22 cellular contexts compared by ENCODE assay signal in genomic region chr20:12722096-12722495, GRCh38.
DNase-seq lines count a peak whose midpoint lies in the region; ATAC-seq, FAIRE-seq and TF ChIP-seq lines count a peak whose summit lies in the region.
"Had no signal": no experiment of that assay in that cellular context is flagged by ENCODE, and none has a peak within 500 bp of the region (broad histone marks: within the 10 kb centered on the region; RNA-seq: fewer than 3 reads in every experiment).

No MANE protein-coding gene starts in this region.

- no peaks in the 10 kb centered on the region for H3K9me3 ChIP-seq in mammary epithelial cell (replicated peaks; ENCODE audit: insufficient read depth, low read length)
- no peaks in the 10 kb centered on the region for H3K9me3 ChIP-seq in breast epithelium
- no peaks in the 10 kb centered on the region for H3K9me3 ChIP-seq in HepG2 (ENCODE audit: low read length)
- no peaks in the 10 kb centered on the region for H3K9me3 ChIP-seq in CD8-positive, alpha-beta memory T cell (ENCODE audit: low read length)
- H3K9me3 ChIP-seq: BLaER1, MG63, SJSA1 had no signal

- no peak for TF ChIP-seq CTCF in mammary epithelial cell (conservative IDR thresholded peaks at IDR 0.05 in 1 of 2, IDR thresholded peaks at IDR 0.05 in 1 of 2; ENCODE audit: extremely low read depth in 1 of 2, insufficient read depth in 1 of 2, low read depth in 1 of 2, low read length in 2 of 2)
- no peak for TF ChIP-seq CTCF in breast epithelium (IDR thresholded peaks at IDR 0.05)
- TF ChIP-seq CTCF in epithelial cell of proximal tubule (conservative IDR thresholded peaks at IDR 0.05; ENCODE audit: low read depth, low read length): no peak
- no peak for TF ChIP-seq CTCF in HepG2 (CRISPR knock-in tag; IDR thresholded peaks at IDR 0.05)

- FAIRE-seq in HepG2 (lab: Jason Lieb, UNC) (no peak), frontal cortex (lab: Jason Lieb, UNC) (no peak)

- no peaks in the 10 kb centered on the region for H3K36me3 Mint-ChIP-seq in CD8-positive, alpha-beta memory T cell
- H3K36me3 Mint-ChIP-seq: CD8-positive, alpha-beta T cell had no signal

- H3K9me3 Mint-ChIP-seq in CD8-positive, alpha-beta memory T cell: peaks cover 0 to 5% (median 3%) of the 10 kb centered on the region in 5 donors

- CTCF ChIA-PET in mammary epithelial cell (lab: Charles Lee; ENCODE audit: low non-redundant PET): no interaction called here
- CTCF ChIA-PET in HepG2 (lab: Yijun Ruan, JAX; ENCODE audit: low intra/inter-chr PET ratio, low total read pairs): no interaction called here
- CTCF ChIA-PET in CD8-positive, alpha-beta memory T cell (lab: Charles Lee): no interaction called here

- H3K36me3 ChIP-seq in mammary epithelial cell (ENCODE audit: insufficient read depth, low read length): no peaks in the 10 kb centered on the region
- no peaks in the 10 kb centered on the region for H3K36me3 ChIP-seq in breast epithelium
- H3K36me3 ChIP-seq in HepG2 (replicated peaks in 1 of 2; ENCODE audit: control insufficient read depth in 1 of 2, insufficient read depth in 2 of 2, low read length in 2 of 2): no peaks in the 10 kb centered on the region
- H3K36me3 ChIP-seq in CD8-positive, alpha-beta memory T cell (ENCODE audit: insufficient read depth, low read length): no peaks in the 10 kb centered on the region
- H3K36me3 ChIP-seq: BLaER1, MG63, SJSA1 had no signal

- intact Hi-C loops in mammary epithelial cell (cut with micrococcal nuclease) (no loop called here), breast epithelium (cut with DNase I; ENCODE audit: low total_unique reads) (no loop called here), HepG2 (cut with micrococcal nuclease; ENCODE audit: unreplicated experiment) (no loop called here)

- TF ChIP-seq RAD21 in HepG2 (CRISPR knock-in tag; IDR thresholded peaks at IDR 0.05): no peak

- dilution Hi-C loops in mammary epithelial cell (cut with HindIII; ENCODE audit: low sequenced_read_pairs): no loop called here

- H3K4me2 ChIP-seq in mammary epithelial cell (ENCODE audit: insufficient read depth, low read depth, low read length) (no peak overlapping the region), HepG2 (ENCODE audit: low read depth, low read length) (no peak overlapping the region)
- H3K4me2 ChIP-seq: BLaER1, PC-9 had no signal

- no peak overlapping the region for H3K4me3 ChIP-seq in mammary epithelial cell (replicated peaks in 1 of 3; ENCODE audit: insufficient read depth in 1 of 3, low read depth in 2 of 3, low read length in 3 of 3)
- H3K4me3 ChIP-seq in breast epithelium: no peak overlapping the region
- H3K4me3 ChIP-seq in epithelial cell of proximal tubule (ENCODE audit: low read depth, low read length): no peak overlapping the region
- H3K4me3 ChIP-seq in HepG2 (replicated peaks in 1 of 3; ENCODE audit: insufficient read depth in 1 of 3, low read depth in 2 of 3, low read length in 3 of 3): no peak overlapping the region
- H3K4me3 ChIP-seq in CD8-positive, alpha-beta memory T cell (ENCODE audit: low read length): no peak overlapping the region
- H3K4me3 ChIP-seq: BLaER1, MG63, PC-9, SJSA1 had no signal

- H3K27ac ChIP-seq in mammary epithelial cell (ENCODE audit: insufficient read depth, low read depth, low read length): peak overlapping the region; percentile 24
- no peak overlapping the region for H3K27ac ChIP-seq in breast epithelium
- H3K27ac ChIP-seq in HepG2 (ENCODE audit: extremely low read length, insufficient read depth, low read length): no peak overlapping the region
- no peak overlapping the region for H3K27ac ChIP-seq in CD8-positive, alpha-beta memory T cell (ENCODE audit: low read depth, low read length)
- H3K27ac ChIP-seq: BLaER1, PC-9, SJSA1 had no signal

- H3K9ac ChIP-seq in mammary epithelial cell (ENCODE audit: insufficient read depth, low read length): no peak overlapping the region
- no peak overlapping the region for H3K9ac ChIP-seq in HepG2 (ENCODE audit: insufficient read depth, low read depth, low read length)
- H3K9ac ChIP-seq: BLaER1 had no signal

- no peak overlapping the region for H3K27ac Mint-ChIP-seq in CD8-positive, alpha-beta memory T cell
- H3K27ac Mint-ChIP-seq: CD8-positive, alpha-beta T cell; HFFc6 had no signal

- no peaks in the 10 kb centered on the region for H3K27me3 Mint-ChIP-seq in CD8-positive, alpha-beta memory T cell

- no peaks in the 10 kb centered on the region for H3K27me3 ChIP-seq in mammary epithelial cell (ENCODE audit: insufficient read depth, low read length)
- H3K27me3 ChIP-seq in breast epithelium: no peaks in the 10 kb centered on the region
- no peaks in the 10 kb centered on the region for H3K27me3 ChIP-seq in HepG2 (ENCODE audit: control insufficient read depth in 1 of 2, insufficient read depth in 2 of 2, low read length in 2 of 2)
- no peaks in the 10 kb centered on the region for H3K27me3 ChIP-seq in CD8-positive, alpha-beta memory T cell (ENCODE audit: insufficient read depth, low read length, poor library complexity, severe bottlenecking)
- H3K27me3 ChIP-seq: BLaER1, MG63, SJSA1 had no signal

- BruUV-seq in mammary epithelial cell (replicated peaks; lab: Mats Ljungman, UMichigan) (no TSS peak), HepG2 (replicated peaks; lab: Mats Ljungman, UMichigan) (no TSS peak)

- no peak overlapping the region for H2AFZ ChIP-seq in mammary epithelial cell (ENCODE audit: low read depth, low read length)
- H2AFZ ChIP-seq in HepG2 (ENCODE audit: low read length): no peak overlapping the region
- H2AFZ ChIP-seq: PC-9 had no signal

- no peak for ATAC-seq in HepG2
- ATAC-seq: CD8-positive, alpha-beta T cell had no signal

- TF ChIP-seq EP300 in HepG2 (IDR thresholded peaks at IDR 0.05; ENCODE audit: low read depth in 2 of 2, low read length in 2 of 2) (no peak), HepG2 (CRISPR knock-in tag; IDR thresholded peaks at IDR 0.05; ENCODE audit: borderline replicate concordance) (no peak)

- POLR2A ChIA-PET in HepG2 (lab: Yijun Ruan, JAX): no interaction called here
- POLR2A ChIA-PET in CD8-positive, alpha-beta memory T cell (lab: Charles Lee): no interaction called here

- H3K79me2 ChIP-seq in mammary epithelial cell (ENCODE audit: insufficient read depth, low read length) (no peaks in the 10 kb centered on the region), HepG2 (ENCODE audit: insufficient read depth, low read length) (no peaks in the 10 kb centered on the region)

- H3K4me3 Mint-ChIP-seq in CD8-positive, alpha-beta memory T cell: no peak overlapping the region
- H3K4me3 Mint-ChIP-seq: CD8-positive, alpha-beta T cell; HFFc6 had no signal

- in situ Hi-C loops in mammary epithelial cell (cut with MboI; ENCODE audit: low sequenced_read_pairs in 2 of 2) (no loop called here), HepG2 (cut with HindIII; ENCODE audit: extremely low pct_ligation_motif_present, low pct_unique_long_range_greater_than_20kb) (no loop called here)

- no peaks in the 10 kb centered on the region for H4K20me1 ChIP-seq in mammary epithelial cell (ENCODE audit: insufficient read depth, low read length)
- no peaks in the 10 kb centered on the region for H4K20me1 ChIP-seq in HepG2 (ENCODE audit: insufficient read depth, low read length)
- H4K20me1 ChIP-seq: BLaER1 had no signal

- TF ChIP-seq POLR2A in breast epithelium (IDR thresholded peaks at IDR 0.05) (no peak), HepG2 (IDR thresholded peaks at IDR 0.05; ENCODE audit: insufficient read depth in 1 of 2, low read depth in 2 of 2, low read length in 2 of 2) (no peak)

- H3K4me1 ChIP-seq in mammary epithelial cell (ENCODE audit: insufficient read depth, low read length) (peaks cover 9% of the 10 kb centered on the region), breast epithelium (no peaks in the 10 kb centered on the region), HepG2 (ENCODE audit: insufficient read depth, low read length) (no peaks in the 10 kb centered on the region)
- no peaks in the 10 kb centered on the region for H3K4me1 ChIP-seq in CD8-positive, alpha-beta memory T cell (ENCODE audit: insufficient read depth, low read length)
- H3K4me1 ChIP-seq: BLaER1, SJSA1 had no signal

- no peaks in the 10 kb centered on the region for H3K4me1 Mint-ChIP-seq in CD8-positive, alpha-beta memory T cell

- DNase-seq in mammary epithelial cell: peak; percentile 35
- DNase-seq in breast epithelium (ENCODE audit: low spot score in 2 of 2): no peak
- DNase-seq in epithelial cell of proximal tubule (ENCODE audit: low read depth): peak; percentile 40
- DNase-seq in HepG2 (ENCODE audit: low spot score): no peak
- no peak for DNase-seq in CD8-positive, alpha-beta memory T cell
- DNase-seq in NAMALWA (ENCODE audit: low spot score): no peak
- DNase-seq in NCI-H2171 (lab: John Stamatoyannopoulos, UW): no peak
- DNase-seq in frontal cortex (ENCODE audit: low spot score in 2 of 2): no peak
- DNase-seq: CD8-positive, alpha-beta T cell; DMS 273 treated with DMSO at 0.1 percent for 48 hours; EL; HFFc6; IMR-90; Karpas-422; MG63; NCI-H1092 treated with DMSO at 0.1 percent for 48 hours; NCI-H1694; NCI-H446 treated with DMSO at 0.1 percent for 48 hours; NCI-H748 treated with DMSO at 0.1 percent for 48 hours; PC-9 had no signal

TF ChIP-seq in HepG2, 621 proteins besides CTCF, POLR2A, EP300 and RAD21:
- TF ChIP-seq ZNF776 (CRISPR knock-in tag; IDR thresholded peaks at IDR 0.05): no peak
- 0 out of 2 replicates have a peak, but pooled peaks have one; percentile 7 for TF ChIP-seq FOSL2 (CRISPR knock-in tag; IDR thresholded peaks at IDR 0.05)
- no peak for TF ChIP-seq MLLT10 (CRISPR knock-in tag; IDR thresholded peaks at IDR 0.05)
- no peak for TF ChIP-seq ZBTB43 (CRISPR knock-in tag; conservative IDR thresholded peaks at IDR 0.05)
- TF ChIP-seq HIVEP1 (CRISPR knock-in tag; IDR thresholded peaks at IDR 0.05): no peak
- TF ChIP-seq ZNF430 (CRISPR knock-in tag; IDR thresholded peaks at IDR 0.05): no peak
- no peak for TF ChIP-seq HOXA9 (CRISPR knock-in tag; IDR thresholded peaks at IDR 0.05; ENCODE audit: borderline replicate concordance)
- TF ChIP-seq TBL1XR1 (IDR thresholded peaks at IDR 0.05; ENCODE audit: borderline replicate concordance, low read length, partially characterized antibody): no peak

Comparison
In these comparisons a context has a peak if more than half of its experiments do, and no peak if none do; other contexts are left out.
1. DNase-seq: peak in mammary epithelial cell (single experiment) and epithelial cell of proximal tubule (single experiment); none in breast epithelium (0 of 2), HepG2 (single experiment), CD8-positive, alpha-beta memory T cell (0 of 5), NAMALWA (single experiment), NCI-H2171 (single experiment) and frontal cortex (0 of 2).